20 cellular contexts compared by ENCODE assay signal in genomic region chr10:46536171-46536570, GRCh38. TPM values are rescaled to one million over a fixed set of nuclear protein-coding genes. Genes with fewer than 3 reads are reported as not detected.
DNase-seq lines count a peak whose midpoint lies in the region; ATAC-seq and TF ChIP-seq lines count a peak whose summit lies in the region.
"Had no signal": no experiment of that assay in that cellular context is flagged by ENCODE, and none has a peak within 500 bp of the region (broad histone marks: within the 10 kb centered on the region; RNA-seq: fewer than 3 reads in every experiment).

No MANE protein-coding gene starts in this region.

- H4K91ac ChIP-seq in mesenchymal stem cell (ENCODE audit: low read length): no peak overlapping the region

- H3K79me1 ChIP-seq in mesenchymal stem cell (replicated peaks; ENCODE audit: low read length, poor library complexity, severe bottlenecking): no peaks in the 10 kb centered on the region

- CTCF ChIA-PET in WTC11 (lab: Charles Lee): no interaction called here

- H2AFZ ChIP-seq in mesenchymal stem cell (ENCODE audit: low read depth, low read length): no peak overlapping the region

- H3K4me1 Mint-ChIP-seq in activated naive CD8-positive, alpha-beta T cell treated with anti-CD3 and anti-CD28 coated beads, Interleukin-2, amount 10 ng/mL, durations not matched to agents 7 days and 5 days: peaks cover 2% of the 10 kb centered on the region
- peaks cover 6% of the 10 kb centered on the region for H3K4me1 Mint-ChIP-seq in activated naive CD8-positive, alpha-beta T cell treated with anti-CD3 and anti-CD28 coated beads, Interleukin-2, amount 50 U/mL, for 24 hours
- H3K4me1 Mint-ChIP-seq in WTC11: peaks cover 19% of the 10 kb centered on the region

- H3K27ac ChIP-seq in mesenchymal stem cell (ENCODE audit: low read length, poor library complexity, severe bottlenecking) (no peak overlapping the region), transverse colon (no peak overlapping the region)
- H3K27ac ChIP-seq in effector memory CD4-positive, alpha-beta T cell (ENCODE audit: insufficient read depth, low read length, poor library complexity, severe bottlenecking): no peak overlapping the region
- H3K27ac ChIP-seq: SJSA1 had no signal

- H3K36me3 Mint-ChIP-seq in activated naive CD8-positive, alpha-beta T cell treated with anti-CD3 and anti-CD28 coated beads, Interleukin-2, amount 10 ng/mL, durations not matched to agents 7 days and 5 days: no peaks in the 10 kb centered on the region
- no peaks in the 10 kb centered on the region for H3K36me3 Mint-ChIP-seq in activated naive CD8-positive, alpha-beta T cell treated with anti-CD3 and anti-CD28 coated beads, Interleukin-2, amount 50 U/mL, for 24 hours (ENCODE audit: low read depth)
- no peaks in the 10 kb centered on the region for H3K36me3 Mint-ChIP-seq in WTC11
- H3K36me3 Mint-ChIP-seq: CD14-positive monocyte had no signal

- no peak overlapping the region for H3K4ac ChIP-seq in mesenchymal stem cell (ENCODE audit: low read depth in 1 of 2, low read length in 2 of 2)

- no peak overlapping the region for H2BK5ac ChIP-seq in mesenchymal stem cell (ENCODE audit: low read depth, low read length, poor library complexity, severe bottlenecking)

- H3K4me3 Mint-ChIP-seq in activated naive CD8-positive, alpha-beta T cell treated with anti-CD3 and anti-CD28 coated beads, Interleukin-2, amount 10 ng/mL, durations not matched to agents 7 days and 5 days: no peak overlapping the region
- H3K4me3 Mint-ChIP-seq in activated naive CD8-positive, alpha-beta T cell treated with anti-CD3 and anti-CD28 coated beads, Interleukin-2, amount 50 U/mL, for 24 hours: no peak overlapping the region
- no peak overlapping the region for H3K4me3 Mint-ChIP-seq in WTC11
- H3K4me3 Mint-ChIP-seq: HFFc6 had no signal

- H3K27ac Mint-ChIP-seq in activated naive CD8-positive, alpha-beta T cell treated with anti-CD3 and anti-CD28 coated beads, Interleukin-2, amount 10 ng/mL, durations not matched to agents 7 days and 5 days: no peak overlapping the region
- no peak overlapping the region for H3K27ac Mint-ChIP-seq in activated naive CD8-positive, alpha-beta T cell treated with anti-CD3 and anti-CD28 coated beads, Interleukin-2, amount 50 U/mL, for 24 hours
- no peak overlapping the region for H3K27ac Mint-ChIP-seq in WTC11
- H3K27ac Mint-ChIP-seq: CD14-positive monocyte, HFFc6 had no signal

- TF ChIP-seq POLR2A in transverse colon (IDR thresholded peaks at IDR 0.05): no peak

- H4K8ac ChIP-seq in mesenchymal stem cell (ENCODE audit: low read length): no peak overlapping the region

- H3K14ac ChIP-seq in mesenchymal stem cell (ENCODE audit: low read length in 2 of 2): no peak overlapping the region

- peaks cover 36% of the 10 kb centered on the region for H3K27me3 Mint-ChIP-seq in activated naive CD8-positive, alpha-beta T cell treated with anti-CD3 and anti-CD28 coated beads, Interleukin-2, amount 10 ng/mL, durations not matched to agents 7 days and 5 days
- H3K27me3 Mint-ChIP-seq in activated naive CD8-positive, alpha-beta T cell treated with anti-CD3 and anti-CD28 coated beads, Interleukin-2, amount 50 U/mL, for 24 hours: peaks cover 40% of the 10 kb centered on the region
- peaks cover 9% of the 10 kb centered on the region for H3K27me3 Mint-ChIP-seq in WTC11 (ENCODE audit: low read depth)

- no peak for ATAC-seq in activated naive CD8-positive, alpha-beta T cell treated with anti-CD3 and anti-CD28 coated beads, Interleukin-2, amount 10 ng/mL, durations not matched to agents 7 days and 5 days (ENCODE audit: low read depth)
- no peak for ATAC-seq in activated naive CD8-positive, alpha-beta T cell treated with anti-CD3 and anti-CD28 coated beads, Interleukin-2, amount 50 U/mL, for 24 hours
- no peak for ATAC-seq in WTC11

- H3K27me3 ChIP-seq in mesenchymal stem cell (ENCODE audit: control insufficient read depth in 1 of 2, insufficient read depth in 1 of 2, low read length in 2 of 2) (peaks cover 0 to 63% of the 10 kb centered on the region in 2 experiments), transverse colon (peaks cover 6% of the 10 kb centered on the region)
- H3K27me3 ChIP-seq in effector memory CD4-positive, alpha-beta T cell (replicated peaks; ENCODE audit: control insufficient read depth, insufficient read depth, low read length, poor library complexity, severe bottlenecking): peaks cover 5% of the 10 kb centered on the region
- H3K27me3 ChIP-seq: SJSA1 had no signal

- H3K4me3 ChIP-seq in mesenchymal stem cell (ENCODE audit: insufficient read depth in 1 of 2, low read depth in 1 of 2, low read length in 2 of 2) (no peak overlapping the region), transverse colon (no peak overlapping the region)
- no peak overlapping the region for H3K4me3 ChIP-seq in effector memory CD4-positive, alpha-beta T cell (ENCODE audit: insufficient read depth, low read depth, low read length, poor library complexity, severe bottlenecking)
- H3K4me3 ChIP-seq: SJSA1 had no signal

- TF ChIP-seq CTCF in WTC11 (IDR thresholded peaks at IDR 0.05): no peak
- TF ChIP-seq CTCF in transverse colon (IDR thresholded peaks at IDR 0.05): no peak

- H2BK15ac ChIP-seq in mesenchymal stem cell (ENCODE audit: low read depth, poor library complexity, severe bottlenecking): no peak overlapping the region

- no peak overlapping the region for H3K4me2 ChIP-seq in mesenchymal stem cell (ENCODE audit: low read length, poor library complexity, severe bottlenecking)

- H3K9me3 ChIP-seq in mesenchymal stem cell (ENCODE audit: control insufficient read depth, low read length) (no peaks in the 10 kb centered on the region), transverse colon (no peaks in the 10 kb centered on the region)
- H3K9me3 ChIP-seq in effector memory CD4-positive, alpha-beta T cell (ENCODE audit: control insufficient read depth, low read length): no peaks in the 10 kb centered on the region
- H3K9me3 ChIP-seq: SJSA1 had no signal

- H3K36me3 ChIP-seq in mesenchymal stem cell (ENCODE audit: control insufficient read depth in 1 of 2, insufficient read depth in 2 of 2, low read depth in 1 of 2, low read length in 2 of 2) (no peaks in the 10 kb centered on the region), transverse colon (no peaks in the 10 kb centered on the region)
- H3K36me3 ChIP-seq in effector memory CD4-positive, alpha-beta T cell (ENCODE audit: control insufficient read depth, insufficient read depth, low read length): no peaks in the 10 kb centered on the region

- H3K23ac ChIP-seq in mesenchymal stem cell (ENCODE audit: low read length in 2 of 2): no peak overlapping the region

- intact Hi-C loops in transverse colon (cut with DNase I; ENCODE audit: low total_unique reads): no loop called here

- POLR2A ChIA-PET in activated naive CD8-positive, alpha-beta T cell treated with anti-CD3 and anti-CD28 coated beads, Interleukin-2, amount 10 ng/mL, durations not matched to agents 7 days and 5 days (lab: Charles Lee): no interaction called here
- POLR2A ChIA-PET in WTC11 (lab: Charles Lee): no interaction called here

- H3K18ac ChIP-seq in mesenchymal stem cell (ENCODE audit: low read depth in 1 of 2, low read length in 2 of 2): no peak overlapping the region

- DNase-seq in activated naive CD8-positive, alpha-beta T cell treated with anti-CD3 and anti-CD28 coated beads, Interleukin-2, amount 10 ng/mL, durations not matched to agents 7 days and 5 days: peak; percentile 16
- no peak for DNase-seq in activated naive CD8-positive, alpha-beta T cell treated with anti-CD3 and anti-CD28 coated beads, Interleukin-2, amount 50 U/mL, for 24 hours
- DNase-seq in WTC11 (ENCODE audit: low spot score): peak; percentile 8
- no peak for DNase-seq in mesenchymal stem cell
- DNase-seq in transverse colon: peak; percentile 3
- no peak for DNase-seq in effector memory CD4-positive, alpha-beta T cell
- no peak for DNase-seq in AG08396 (ENCODE audit: low spot score)
- no peak for DNase-seq in NCI-H226
- DNase-seq: EL, HFFc6, Karpas-422, MM.1S, NCI-H1105, NCI-H1694, NCI-H2107, NCI-H2227 treated with DMSO at 0.1 percent for 48 hours, NCI-H526 had no signal

- H2AK5ac ChIP-seq in mesenchymal stem cell (ENCODE audit: low read length, severe bottlenecking): peak overlapping the region; percentile 18

- no peak overlapping the region for H3K9ac ChIP-seq in mesenchymal stem cell (ENCODE audit: low read length)

- no peak overlapping the region for H2BK120ac ChIP-seq in mesenchymal stem cell (ENCODE audit: low read depth, low read length)

- in situ Hi-C loops in transverse colon (cut with MboI; ENCODE audit: low pct_ligation_motif_present in 1 of 4, low pct_unique_long_range_greater_than_20kb in 1 of 4, low sequenced_read_pairs in 3 of 4): no loop called here

- no peak for TF ChIP-seq EP300 in transverse colon (IDR thresholded peaks at IDR 0.05; ENCODE audit: low read depth)

- H2BK12ac ChIP-seq in mesenchymal stem cell (ENCODE audit: low read length in 2 of 2): no peak overlapping the region

- whole genome bisulfite sequencing in mesenchymal stem cell: 87% methylated on average over 6 of the region's 6 CpGs
- WGBS in transverse colon (ENCODE audit: low coverage in 1 of 2), 2 donors: 89 to 100% methylated on average over 2 to 6 of the region's 6 CpGs

- no peaks in the 10 kb centered on the region for H3K9me3 Mint-ChIP-seq in activated naive CD8-positive, alpha-beta T cell treated with anti-CD3 and anti-CD28 coated beads, Interleukin-2, amount 10 ng/mL, durations not matched to agents 7 days and 5 days
- H3K9me3 Mint-ChIP-seq in activated naive CD8-positive, alpha-beta T cell treated with anti-CD3 and anti-CD28 coated beads, Interleukin-2, amount 50 U/mL, for 24 hours: no peaks in the 10 kb centered on the region
- H3K9me3 Mint-ChIP-seq in WTC11: no peaks in the 10 kb centered on the region
- H3K9me3 Mint-ChIP-seq: HFFc6 had no signal

- peaks cover 22% of the 10 kb centered on the region for H3K4me1 ChIP-seq in mesenchymal stem cell (ENCODE audit: control insufficient read depth, insufficient read depth, low read depth, low read length)
- peaks cover 14 to 27% (median 21%) of the 10 kb centered on the region in 4 donors for H3K4me1 ChIP-seq in transverse colon
- no peaks in the 10 kb centered on the region for H3K4me1 ChIP-seq in effector memory CD4-positive, alpha-beta T cell (ENCODE audit: control insufficient read depth, insufficient read depth, low read length, poor library complexity, severe bottlenecking)

TF ChIP-seq in WTC11, 78 proteins besides CTCF, POLR2A, EP300 and RAD21 (continues in another document):
- TF ChIP-seq ZNF396 (CRISPR knock-in tag; IDR thresholded peaks at IDR 0.05; ENCODE audit: borderline replicate concordance) (no peak), CBFB (CRISPR knock-in tag; IDR thresholded peaks at IDR 0.05; ENCODE audit: low read depth) (no peak)

RNA-seq across cellular contexts. Expression of gene GPRIN2, which starts 20.3 kb away (rescaled TPM):
- not detected for total RNA-seq in activated naive CD8-positive, alpha-beta T cell treated with anti-CD3 and anti-CD28 coated beads, Interleukin-2, amount 10 ng/mL, durations not matched to agents 7 days and 5 days
- 17.5 to 22.5 TPM (median 20.9 TPM) in 3 replicates for total RNA-seq in WTC11 (2021)
- polyA plus RNA-seq in mesenchymal stem cell (2013, experiment 1 of 2): not detected
- polyA plus RNA-seq in mesenchymal stem cell (2013, experiment 2 of 2): 0.03 TPM
- total RNA-seq in transverse colon: 10 to 100 TPM; 31.3 to 97.3 (median 53.1) TPM
- total RNA-seq: HFFc6, RPMI7951 had no signal
- polyA plus RNA-seq: CD14-positive monocyte had no signal

RNA-seq across cellular contexts. Expression of gene SYT15, which starts 42.8 kb away (rescaled TPM):
- total RNA-seq in activated naive CD8-positive, alpha-beta T cell treated with anti-CD3 and anti-CD28 coated beads, Interleukin-2, amount 10 ng/mL, durations not matched to agents 7 days and 5 days: 1 to 10 TPM; 1.1 to 1.4 TPM
- total RNA-seq in WTC11 (2021) (1.2 to 1.6 TPM (median 1.5 TPM) in 3 replicates), transverse colon (under 1 TPM; 0.32 to 0.80 (median 0.39) TPM)
- 0.35 TPM for polyA plus RNA-seq in mesenchymal stem cell (2013, experiment 1 of 2)
- 0.82 TPM for polyA plus RNA-seq in mesenchymal stem cell (2013, experiment 2 of 2)

Comparison
In these comparisons a context has a peak if more than half of its experiments do, and no peak if none do; other contexts are left out.
1. DNase-seq: peak in activated naive CD8-positive, alpha-beta T cell treated with anti-CD3 and anti-CD28 coated beads, Interleukin-2, amount 10 ng/mL, durations not matched to agents 7 days and 5 days (single experiment), WTC11 (single experiment) and transverse colon (single experiment); none in activated naive CD8-positive, alpha-beta T cell treated with anti-CD3 and anti-CD28 coated beads, Interleukin-2, amount 50 U/mL, for 24 hours (single experiment), mesenchymal stem cell (single experiment), effector memory CD4-positive, alpha-beta T cell (0 of 3), AG08396 (single experiment) and NCI-H226 (single experiment).
2. RNA of gene GPRIN2, which starts 20.3 kb away (total RNA-seq): 31.3 to 97.3 TPM in transverse colon and 17.5 to 22.5 TPM in WTC11; not detected in activated naive CD8-positive, alpha-beta T cell treated with anti-CD3 and anti-CD28 coated beads, Interleukin-2, amount 10 ng/mL, durations not matched to agents 7 days and 5 days; every median in the first group is over 10 times any median in the second.